1 cellular context compared by ENCODE assay signal in genomic region chr20:53899351-53900167, GRCh38.
TF ChIP-seq lines count a peak whose summit lies in the region.

No MANE protein-coding gene starts in this region.

TF ChIP-seq in GM12878, 131 proteins besides CTCF, POLR2A, EP300 and RAD21 (continued from another document and continues in another):
- TF ChIP-seq, protein P1, sequence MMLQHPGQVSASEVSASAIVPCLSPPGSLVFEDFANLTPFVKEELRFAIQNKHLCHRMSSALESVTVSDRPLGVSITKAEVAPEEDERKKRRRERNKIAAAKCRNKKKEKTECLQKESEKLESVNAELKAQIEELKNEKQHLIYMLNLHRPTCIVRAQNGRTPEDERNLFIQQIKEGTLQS (IDR thresholded peaks at IDR 0.05; ENCODE audit: borderline replicate concordance, extremely low read depth, low read depth, low read length): no peak
- TF ChIP-seq MXI1 (IDR thresholded peaks at IDR 0.05; ENCODE audit: low read depth, low read length) (no peak), ZBTB4 (CRISPR knock-in tag; IDR thresholded peaks at IDR 0.05) (peak; percentile 10; the same call in 1 of the 2 replicates), CREB1 (IDR thresholded peaks at IDR 0.05; ENCODE audit: low read depth) (0 out of 2 replicates have a peak, but pooled peaks have one; percentile 7), CHD2 (IDR thresholded peaks at IDR 0.05; ENCODE audit: borderline replicate concordance, low read depth, low read length) (0 out of 2 replicates have a peak, but pooled peaks have one; percentile 48), MYC (IDR thresholded peaks at IDR 0.05; ENCODE audit: insufficient read depth, insufficient read length, insufficient replicate concordance, low read length, severe bottlenecking) (no peak), NR2C1 (IDR thresholded peaks at IDR 0.05) (no peak), ZNF217 (IDR thresholded peaks at IDR 0.05) (0 out of 2 replicates have a peak, but pooled peaks have one; percentile 50), FOS (IDR thresholded peaks at IDR 0.05; ENCODE audit: borderline replicate concordance, extremely low read depth, insufficient read length) (no peak), SIX5 (IDR thresholded peaks at IDR 0.05; ENCODE audit: low read depth, low read length, severe bottlenecking) (no peak), ZBTB40 (IDR thresholded peaks at IDR 0.05; ENCODE audit: borderline replicate concordance) (0 out of 2 replicates have a peak, but pooled peaks have one; percentile 25), SMC3 (IDR thresholded peaks at IDR 0.05; ENCODE audit: borderline replicate concordance, low read length) (peak; percentile 2; the same call in 1 of the 2 replicates), SMARCA5 (IDR thresholded peaks at IDR 0.05) (peak; percentile 70; the same call in 1 of the 2 replicates), ZBTB33 (IDR thresholded peaks at IDR 0.05) (no peak), RCOR1 (conservative IDR thresholded peaks at IDR 0.05; ENCODE audit: low read depth, low read length) (0 out of 2 replicates have a peak, but pooled peaks have one; percentile 28), ETV6 (conservative IDR thresholded peaks at IDR 0.05 in 1 of 2, IDR thresholded peaks at IDR 0.05 in 1 of 2; ENCODE audit: borderline replicate concordance in 1 of 2, low read depth in 1 of 2) (peak; percentile 50 to 59; a peak in 2 of 4 replicates), RB1 (IDR thresholded peaks at IDR 0.05; ENCODE audit: borderline replicate concordance) (peak; percentile 58; the same call in 1 of the 2 replicates), NR2F1 (conservative IDR thresholded peaks at IDR 0.05) (peak; percentile 30; the same call in 1 of the 2 replicates), NBN (IDR thresholded peaks at IDR 0.05) (peak; percentile 63; the same call in 1 of the 2 replicates), HSF1 (IDR thresholded peaks at IDR 0.05; ENCODE audit: low read depth, low read length) (no peak), RUNX3 (IDR thresholded peaks at IDR 0.05; ENCODE audit: low read length) (peak; percentile 90), MYB (IDR thresholded peaks at IDR 0.05; ENCODE audit: borderline replicate concordance, low read depth, low read length) (no peak), FOXM1 (IDR thresholded peaks at IDR 0.05; ENCODE audit: low read depth, low read length) (peak; percentile 38; the same call in 1 of the 2 replicates), ASH2L (IDR thresholded peaks at IDR 0.05; ENCODE audit: borderline replicate concordance, low read depth) (no peak), IKZF1 (conservative IDR thresholded peaks at IDR 0.05) (peak; percentile 90), ZNF687 (IDR thresholded peaks at IDR 0.05) (peak; percentile 87), ATF7 (IDR thresholded peaks at IDR 0.05; ENCODE audit: low read depth) (peak; percentile 78), ZZZ3 (IDR thresholded peaks at IDR 0.05; ENCODE audit: control insufficient read depth, insufficient read length, low read depth) (no peak), WRNIP1 (IDR thresholded peaks at IDR 0.05; ENCODE audit: borderline replicate concordance, low read depth, low read length) (no peak; the same call in 1 of the 2 replicates), IRF4 (IDR thresholded peaks at IDR 0.05; ENCODE audit: low read depth, low read length) (no peak; the same call in 1 of the 2 replicates), RFX5 (IDR thresholded peaks at IDR 0.05; ENCODE audit: low read depth, low read length) (no peak), JUNB (IDR thresholded peaks at IDR 0.05) (peak; percentile 36), ZNF24 (IDR thresholded peaks at IDR 0.05) (0 out of 2 replicates have a peak, but pooled peaks have one; percentile 5), SREBF2 (IDR thresholded peaks at IDR 0.05; ENCODE audit: low read length) (no peak), KDM1A (IDR thresholded peaks at IDR 0.05; ENCODE audit: borderline replicate concordance) (no peak), DPF2 (IDR thresholded peaks at IDR 0.05) (peak; percentile 84; the same call in 1 of the 2 replicates), HDGF (IDR thresholded peaks at IDR 0.05) (0 out of 2 replicates have a peak, but pooled peaks have one; percentile 14), CBX5 (IDR thresholded peaks at IDR 0.05; ENCODE audit: low read depth) (no peak), EGR1 (IDR thresholded peaks at IDR 0.05; ENCODE audit: borderline replicate concordance in 1 of 2, low read depth in 2 of 2, low read length in 2 of 2) (peak in 1 of 2 experiments; percentile 72; a peak in 2 of 3 replicates), HCFC1 (IDR thresholded peaks at IDR 0.05; ENCODE audit: low read length) (0 out of 2 replicates have a peak, but pooled peaks have one; percentile 18), YY1 (IDR thresholded peaks at IDR 0.05; ENCODE audit: low read depth, low read length) (0 out of 2 replicates have a peak, but pooled peaks have one; percentile 60), RBBP5 (conservative IDR thresholded peaks at IDR 0.05) (no peak)
- TF ChIP-seq, protein P2, sequence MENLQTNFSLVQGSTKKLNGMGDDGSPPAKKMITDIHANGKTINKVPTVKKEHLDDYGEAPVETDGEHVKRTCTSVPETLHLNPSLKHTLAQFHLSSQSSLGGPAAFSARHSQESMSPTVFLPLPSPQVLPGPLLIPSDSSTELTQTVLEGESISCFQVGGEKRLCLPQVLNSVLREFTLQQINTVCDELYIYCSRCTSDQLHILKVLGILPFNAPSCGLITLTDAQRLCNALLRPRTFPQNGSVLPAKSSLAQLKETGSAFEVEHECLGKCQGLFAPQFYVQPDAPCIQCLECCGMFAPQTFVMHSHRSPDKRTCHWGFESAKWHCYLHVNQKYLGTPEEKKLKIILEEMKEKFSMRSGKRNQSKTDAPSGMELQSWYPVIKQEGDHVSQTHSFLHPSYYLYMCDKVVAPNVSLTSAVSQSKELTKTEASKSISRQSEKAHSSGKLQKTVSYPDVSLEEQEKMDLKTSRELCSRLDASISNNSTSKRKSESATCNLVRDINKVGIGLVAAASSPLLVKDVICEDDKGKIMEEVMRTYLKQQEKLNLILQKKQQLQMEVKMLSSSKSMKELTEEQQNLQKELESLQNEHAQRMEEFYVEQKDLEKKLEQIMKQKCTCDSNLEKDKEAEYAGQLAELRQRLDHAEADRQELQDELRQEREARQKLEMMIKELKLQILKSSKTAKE (IDR thresholded peaks at IDR 0.05; ENCODE audit: low read depth, poor library complexity, severe bottlenecking): peak; percentile 47
- TF ChIP-seq, protein P3, sequence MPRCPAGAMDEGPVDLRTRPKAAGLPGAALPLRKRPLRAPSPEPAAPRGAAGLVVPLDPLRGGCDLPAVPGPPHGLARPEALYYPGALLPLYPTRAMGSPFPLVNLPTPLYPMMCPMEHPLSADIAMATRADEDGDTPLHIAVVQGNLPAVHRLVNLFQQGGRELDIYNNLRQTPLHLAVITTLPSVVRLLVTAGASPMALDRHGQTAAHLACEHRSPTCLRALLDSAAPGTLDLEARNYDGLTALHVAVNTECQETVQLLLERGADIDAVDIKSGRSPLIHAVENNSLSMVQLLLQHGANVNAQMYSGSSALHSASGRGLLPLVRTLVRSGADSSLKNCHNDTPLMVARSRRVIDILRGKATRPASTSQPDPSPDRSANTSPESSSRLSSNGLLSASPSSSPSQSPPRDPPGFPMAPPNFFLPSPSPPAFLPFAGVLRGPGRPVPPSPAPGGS (IDR thresholded peaks at IDR 0.05; ENCODE audit: borderline replicate concordance, insufficient read depth, low read depth, low read length, poor library complexity, severe bottlenecking): no peak
